ENCODE assay signal across 11 cellular contexts in the genomic region with DNA sequence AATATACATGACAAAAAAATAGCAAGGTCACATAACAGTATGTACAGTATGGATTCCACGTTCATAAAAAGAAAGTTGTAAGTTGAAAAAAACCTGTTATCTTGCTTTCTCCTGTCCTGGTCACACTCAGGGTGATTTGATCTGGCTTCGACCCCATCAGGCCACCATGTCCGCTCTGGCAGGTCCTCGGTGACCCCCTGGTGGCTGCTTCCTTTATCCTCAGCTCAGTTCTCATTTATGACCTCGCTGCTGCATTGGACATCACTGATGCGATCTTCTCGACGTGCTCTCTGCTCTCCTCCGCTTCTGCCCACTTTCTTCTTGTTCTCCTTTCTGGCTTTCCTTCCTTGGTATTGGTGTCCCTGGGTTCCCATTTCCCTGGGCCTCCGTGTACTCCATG. TPM values are rescaled to one million over a fixed set of nuclear protein-coding genes. Genes with fewer than 3 reads are reported as not detected.
A peak's percentile ranks its signal among the peaks of the same experiment; 100 is the strongest.
DNase-seq lines count a peak whose midpoint lies in the region; ATAC-seq, FAIRE-seq and TF ChIP-seq lines count a peak whose summit lies in the region.
"Had no signal": no experiment of that assay in that cellular context is flagged by ENCODE, and none has a peak within 500 bp of the region (broad histone marks: within the 10 kb centered on the region; RNA-seq: fewer than 3 reads in every experiment).

No MANE protein-coding gene starts in this region.

- in situ Hi-C loops in GM12878 (cut with MboI) = no loop called here

- H3K4me1 Mint-ChIP-seq in activated CD4-positive, alpha-beta T cell treated with anti-CD3 and anti-CD28 coated beads for 36 hours = peaks cover 81% of the 10 kb centered on the region
- peaks cover 12% of the 10 kb centered on the region for H3K4me1 Mint-ChIP-seq in progenitor cell of endocrine pancreas (ENCODE audit: low read depth)

- H3K4me1 ChIP-seq in GM12878 (ENCODE audit: control insufficient read depth, insufficient read depth, low read length) = peaks cover 63% of the 10 kb centered on the region

- H3K27ac ChIP-seq in GM12878 (ENCODE audit: control insufficient read depth, insufficient read depth) = peak overlapping the region; percentile 96; the same call in 1 of the 2 replicates
- H3K27ac ChIP-seq: neural progenitor cell had no signal

- peaks cover 59% of the 10 kb centered on the region for H3K79me2 ChIP-seq in GM12878 (ENCODE audit: control insufficient read depth, insufficient read depth, low read length)

- SMC1A ChIA-PET in GM12878 (lab: Charles Lee; ENCODE audit: uncharacterized antibody, unreplicated experiment) = no interaction called here

- BruUV-seq in GM12878 (replicated peaks; lab: Mats Ljungman, UMichigan) = no TSS peak

- no peak overlapping the region for H2AFZ ChIP-seq in GM12878 (ENCODE audit: control insufficient read depth, low read depth, low read length)
- H2AFZ ChIP-seq: neural progenitor cell had no signal

- H3K9me3 Mint-ChIP-seq in activated CD4-positive, alpha-beta T cell treated with anti-CD3 and anti-CD28 coated beads for 36 hours (ENCODE audit: low read depth) = no peaks in the 10 kb centered on the region
- no peaks in the 10 kb centered on the region for H3K9me3 Mint-ChIP-seq in progenitor cell of endocrine pancreas (ENCODE audit: low read depth)
- H3K9me3 Mint-ChIP-seq: neural progenitor cell had no signal

- H3K27ac Mint-ChIP-seq in activated CD4-positive, alpha-beta T cell treated with anti-CD3 and anti-CD28 coated beads for 36 hours = peak overlapping the region; percentile 88
- H3K27ac Mint-ChIP-seq in progenitor cell of endocrine pancreas = no peak overlapping the region
- H3K27ac Mint-ChIP-seq: neural progenitor cell had no signal

- no peak for TF ChIP-seq EP300 in GM12878 (IDR thresholded peaks at IDR 0.05; ENCODE audit: borderline replicate concordance in 1 of 2, control insufficient read depth in 1 of 2, low read depth in 2 of 2, low read length in 2 of 2)

- H3K27me3 ChIP-seq in GM12878 (replicated peaks in 1 of 2; ENCODE audit: control insufficient read depth in 2 of 2, insufficient read depth in 2 of 2, low read length in 1 of 2) = no peaks in the 10 kb centered on the region
- H3K27me3 ChIP-seq: neural progenitor cell had no signal

- H3K36me3 ChIP-seq in GM12878 (ENCODE audit: control insufficient read depth in 2 of 2, insufficient read depth in 2 of 2, low read length in 1 of 2) = peaks cover 0 to 4% of the 10 kb centered on the region in 2 experiments; a peak in 2 of 4 replicates
- H3K36me3 ChIP-seq: neural progenitor cell had no signal

- peak in 1 of 3 experiments; percentile 38; a peak in 1 of 6 replicates for TF ChIP-seq CTCF in GM12878 (IDR thresholded peaks at IDR 0.05 in 2 of 3, conservative IDR thresholded peaks at IDR 0.05 in 1 of 3; ENCODE audit: control insufficient read depth in 2 of 3, extremely low read depth in 1 of 3, insufficient read depth in 1 of 3, low read depth in 3 of 3, low read length in 3 of 3)
- peak; percentile 34 for TF ChIP-seq CTCF in progenitor cell of endocrine pancreas (IDR thresholded peaks at IDR 0.05; ENCODE audit: unreplicated experiment)

- 39% methylated on average over 10 of the region's 10 CpGs for WGBS in GM12878 (ENCODE audit: insufficient coverage, insufficient replicate concordance, low lambda C conversion rate, missing lambda C conversion rate)

- no peak overlapping the region for H3K9ac ChIP-seq in GM12878 (ENCODE audit: control insufficient read depth, insufficient read depth, low read length)
- H3K9ac ChIP-seq: neural progenitor cell had no signal

- ATAC-seq in activated CD4-positive, alpha-beta T cell treated with anti-CD3 and anti-CD28 coated beads for 36 hours = no peak
- no peak for ATAC-seq in GM12878
- ATAC-seq in HG02759 (IDR thresholded peaks at IDR 0.05; ENCODE audit: unreplicated experiment) = no peak

- RAD21 ChIA-PET in GM12878 (lab: Charles Lee; ENCODE audit: unreplicated experiment) = no interaction called here

- H3K4me3 ChIP-seq in GM12878 = no peak overlapping the region
- H3K4me3 ChIP-seq: neural progenitor cell had no signal

- DNase-seq in activated CD4-positive, alpha-beta T cell treated with anti-CD3 and anti-CD28 coated beads for 36 hours = no peak
- no peak for DNase-seq in activated CD4-positive, alpha-beta T cell treated with anti-CD3 and anti-CD28 coated beads for 4 hours
- DNase-seq in HEK293T (ENCODE audit: extremely low spot score) = peak; percentile 26
- no peak for DNase-seq in GM12878 (ENCODE audit: low read depth, low spot score)
- no peak for DNase-seq in progenitor cell of endocrine pancreas (ENCODE audit: low spot score, unreplicated experiment)
- DNase-seq in NCI-H69 (lab: John Stamatoyannopoulos, UW) = no peak
- no peak for DNase-seq in HuH-7 (ENCODE audit: low spot score)
- DNase-seq: NCI-H2081 treated with DMSO at 0.1 percent for 48 hours had no signal

- no peak for FAIRE-seq in GM12878 (lab: Jason Lieb, UNC)
- FAIRE-seq: RCC 7860 had no signal

- peaks cover 8% of the 10 kb centered on the region for H3K36me3 Mint-ChIP-seq in activated CD4-positive, alpha-beta T cell treated with anti-CD3 and anti-CD28 coated beads for 36 hours (ENCODE audit: low read depth)
- H3K36me3 Mint-ChIP-seq in progenitor cell of endocrine pancreas (ENCODE audit: insufficient read depth) = no peaks in the 10 kb centered on the region

- CTCF ChIA-PET in activated CD4-positive, alpha-beta T cell treated with anti-CD3 and anti-CD28 coated beads for 36 hours (lab: Charles Lee) = interaction anchor here (1.0 to 2.3 kb wide), 4 partner anchors 11 to 59 kb away, joined by 3 to 10 read pairs (median 4); no protein-coding TSS in a partner anchor
- CTCF ChIA-PET in HEK293T (lab: Yijun Ruan, JAX) (interaction anchor here (0.6 to 0.9 kb wide), 2 partner anchors 14 to 15 kb away, joined by 3 read pairs; no protein-coding TSS in a partner anchor), GM12878 (lab: Yijun Ruan, JAX) (interaction anchor here (1.3 to 1.7 kb wide), 2 partner anchors 12 to 59 kb away, joined by 4 to 5 read pairs; no protein-coding TSS in a partner anchor)

- H4K20me1 ChIP-seq in GM12878 (ENCODE audit: control insufficient read depth, insufficient read depth) = no peaks in the 10 kb centered on the region

- POLR2A ChIA-PET in activated CD4-positive, alpha-beta T cell treated with anti-CD3 and anti-CD28 coated beads for 36 hours (lab: Charles Lee) = interaction anchor here (0.6 kb wide), 1 partner anchor 100 kb away, joined by 5 read pairs; no protein-coding TSS in a partner anchor
- POLR2A ChIA-PET in HEK293T (lab: Yijun Ruan, JAX) (no interaction called here), GM12878 (lab: Charles Lee) (no interaction called here)

- no peaks in the 10 kb centered on the region for H3K27me3 Mint-ChIP-seq in activated CD4-positive, alpha-beta T cell treated with anti-CD3 and anti-CD28 coated beads for 36 hours
- no peaks in the 10 kb centered on the region for H3K27me3 Mint-ChIP-seq in progenitor cell of endocrine pancreas

- peak overlapping the region; percentile 87; the same call in 1 of the 2 replicates for H3K4me2 ChIP-seq in GM12878 (ENCODE audit: control insufficient read depth, insufficient read depth)
- H3K4me2 ChIP-seq: neural progenitor cell had no signal

- H3K9me3 ChIP-seq in GM12878 (replicated peaks; ENCODE audit: control insufficient read depth, insufficient read depth, low read length) = no peaks in the 10 kb centered on the region

- peak; percentile 54; the same call in 1 of the 2 replicates for TF ChIP-seq RAD21 in GM12878 (IDR thresholded peaks at IDR 0.05; ENCODE audit: insufficient read depth, low read depth, low read length)

- no peak overlapping the region for H3K4me3 Mint-ChIP-seq in activated CD4-positive, alpha-beta T cell treated with anti-CD3 and anti-CD28 coated beads for 36 hours
- no peak overlapping the region for H3K4me3 Mint-ChIP-seq in progenitor cell of endocrine pancreas (ENCODE audit: low read depth)
- H3K4me3 Mint-ChIP-seq: neural progenitor cell had no signal

- intact Hi-C loops in activated CD4-positive, alpha-beta T cell treated with anti-CD3 and anti-CD28 coated beads for 36 hours (cut with DNase I, micrococcal nuclease) = loop anchor here in 1 of 2 experiments (10.0 kb wide), 1 partner anchor 61 kb away; no protein-coding TSS in a partner anchor
- intact Hi-C loops in GM12878 (cut with micrococcal nuclease; ENCODE audit: unreplicated experiment) = no loop called here

- no peak for TF ChIP-seq POLR2A in GM12878 (IDR thresholded peaks at IDR 0.05; ENCODE audit: low read depth, low read length)

TF ChIP-seq in HEK293T, 16 proteins besides CTCF, POLR2A, EP300 and RAD21 (continues in another document):
- TF ChIP-seq ZNF384 (IDR thresholded peaks at IDR 0.05) (no peak), BHLHE40 (IDR thresholded peaks at IDR 0.05; ENCODE audit: borderline replicate concordance) (no peak), ELF4 (IDR thresholded peaks at IDR 0.05) (no peak), NFRKB (IDR thresholded peaks at IDR 0.05) (no peak), CTBP1 (IDR thresholded peaks at IDR 0.05; ENCODE audit: borderline replicate concordance) (no peak)

TF ChIP-seq in GM12878, 131 proteins besides CTCF, POLR2A, EP300 and RAD21 (continues in another document):
- TF ChIP-seq MTA2 (IDR thresholded peaks at IDR 0.05; ENCODE audit: low read depth) = no peak
- 0 out of 2 replicates have a peak, but pooled peaks have one; percentile 6 for TF ChIP-seq CREB1 (IDR thresholded peaks at IDR 0.05; ENCODE audit: low read depth)
- no peak for TF ChIP-seq NFIC (IDR thresholded peaks at IDR 0.05; ENCODE audit: low read depth, low read length)
- no peak for TF ChIP-seq STAT3 (IDR thresholded peaks at IDR 0.05; ENCODE audit: low read depth, low read length)
- no peak for TF ChIP-seq POLR2AphosphoS5 (IDR thresholded peaks at IDR 0.05; ENCODE audit: low read length)
- TF ChIP-seq STAT1 (conservative IDR thresholded peaks at IDR 0.05) = no peak

RNA-seq across cellular contexts. Expression of gene DGKD, which starts 29.7 kb away (rescaled TPM):
- 10 to 100 TPM; 57.0 to 62.6 TPM for total RNA-seq in activated CD4-positive, alpha-beta T cell treated with anti-CD3 and anti-CD28 coated beads for 36 hours
- 96.2 and 112 TPM in 2 replicates for total RNA-seq in GM12878 (2013; cell fraction: nucleolus; rRNA removed)
- total RNA-seq in GM12878 (2014; rRNA removed) (22.6 and 29.2 TPM in 2 replicates), GM12878 (2014; rRNA removed; fragmentation: Illumina TruSeq; extraction: Trizol) (25.2 and 25.6 TPM in 2 replicates), GM12878 (2021) (81.9 and 82.7 TPM in 2 replicates), progenitor cell of endocrine pancreas (49.5 and 55.1 TPM in 2 replicates)
- 55.1 TPM for polyA plus RNA-seq in GM12878 (2011; ENCODE audit: low read depth)
- polyA plus RNA-seq in GM12878 (2011; rRNA removed) (12.0 and 15.4 TPM in 2 replicates), GM12878 (2014; fragmentation: Illumina TruSeq; extraction: Trizol) (18.6 and 28.5 TPM in 2 replicates), GM12878 (2014; fragmentation: Nextera tagmentation; extraction: Ambion mirVana) (1 to 10 TPM; 2.7 to 3.1 TPM), GM12878 (2014; rRNA removed) (53.5 and 57.9 TPM in 2 replicates), GM12878 (2016; fragmentation: Nextera tagmentation; extraction: Ambion mirVana) (10 to 100 TPM; 29.2 to 32.1 TPM)
- 7.8 and 9.9 TPM in 2 replicates for polyA plus RNA-seq in GM12878 (2011; cell fraction: cytosol; rRNA removed)
- 110 and 119 TPM in 2 replicates for polyA plus RNA-seq in GM12878 (2011; cell fraction: nucleus; rRNA removed)
- 70.0 and 82.2 TPM in 2 replicates for polyA plus RNA-seq in GM12878 (2012)
- polyA minus RNA-seq in GM12878 (2011; rRNA and poly(A)+ RNA removed) = 25.9 and 28.8 TPM in 2 replicates
- polyA minus RNA-seq in GM12878 (2011; cell fraction: cytosol; rRNA and poly(A)+ RNA removed) = 4.5 and 6.2 TPM in 2 replicates
- polyA minus RNA-seq in GM12878 (2011; cell fraction: nucleus; rRNA and poly(A)+ RNA removed) = 16.9 and 28.6 TPM in 2 replicates
